In genomic region chr11:64334764-64335741, GRCh38 we compare ENCODE assay signal across 1 cellular context.
TF ChIP-seq lines count a peak whose summit lies in the region.

No MANE protein-coding gene starts in this region.

TF ChIP-seq in A549, 52 proteins besides CTCF, POLR2A, EP300 and RAD21:
- TF ChIP-seq HMGXB4 (CRISPR knock-in tag; IDR thresholded peaks at IDR 0.05; ENCODE audit: borderline replicate concordance): no peak
- peak; percentile 21 for TF ChIP-seq CHD2 (IDR thresholded peaks at IDR 0.05; ENCODE audit: low read length, partially characterized antibody)
- no peak for TF ChIP-seq ZFP36 (IDR thresholded peaks at IDR 0.05; ENCODE audit: borderline replicate concordance, partially characterized antibody)
- 0 out of 2 replicates have a peak, but pooled peaks have one; percentile 53 for TF ChIP-seq MAX (IDR thresholded peaks at IDR 0.05)
- TF ChIP-seq, protein P1, sequence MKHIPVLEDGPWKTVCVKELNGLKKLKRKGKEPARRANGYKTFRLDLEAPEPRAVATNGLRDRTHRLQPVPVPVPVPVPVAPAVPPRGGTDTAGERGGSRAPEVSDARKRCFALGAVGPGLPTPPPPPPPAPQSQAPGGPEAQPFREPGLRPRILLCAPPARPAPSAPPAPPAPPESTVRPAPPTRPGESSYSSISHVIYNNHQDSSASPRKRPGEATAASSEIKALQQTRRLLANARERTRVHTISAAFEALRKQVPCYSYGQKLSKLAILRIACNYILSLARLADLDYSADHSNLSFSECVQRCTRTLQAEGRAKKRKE (CRISPR knock-in tag; IDR thresholded peaks at IDR 0.05; ENCODE audit: low read depth): no peak
- TF ChIP-seq HOXB5 (CRISPR knock-in tag; IDR thresholded peaks at IDR 0.05): 0 out of 2 replicates have a peak, but pooled peaks have one; percentile 54
- no peak for TF ChIP-seq RARB (CRISPR knock-in tag; IDR thresholded peaks at IDR 0.05)
- TF ChIP-seq MAFK (IDR thresholded peaks at IDR 0.05; ENCODE audit: partially characterized antibody): peak; percentile 44
- no peak for TF ChIP-seq EHMT2 (IDR thresholded peaks at IDR 0.05; ENCODE audit: low read depth)
- TF ChIP-seq EHF (CRISPR knock-in tag; IDR thresholded peaks at IDR 0.05): no peak
- TF ChIP-seq HEYL (CRISPR knock-in tag; IDR thresholded peaks at IDR 0.05): no peak
- no peak for TF ChIP-seq NFE2L2 (conservative IDR thresholded peaks at IDR 0.05; ENCODE audit: low read length)
- peak; percentile 86 for TF ChIP-seq FOSL2 (IDR thresholded peaks at IDR 0.05)
- TF ChIP-seq FOSL2 (CRISPR knock-in tag; IDR thresholded peaks at IDR 0.05): peak; percentile 97
- TF ChIP-seq, protein P2, sequence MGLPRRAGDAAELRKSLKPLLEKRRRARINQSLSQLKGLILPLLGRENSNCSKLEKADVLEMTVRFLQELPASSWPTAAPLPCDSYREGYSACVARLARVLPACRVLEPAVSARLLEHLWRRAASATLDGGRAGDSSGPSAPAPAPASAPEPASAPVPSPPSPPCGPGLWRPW (IDR thresholded peaks at IDR 0.05): 0 out of 2 replicates have a peak, but pooled peaks have one; percentile 56
- no peak for TF ChIP-seq TP53 (CRISPR knock-in tag; IDR thresholded peaks at IDR 0.05)
- peak; percentile 88 for TF ChIP-seq JUNB (IDR thresholded peaks at IDR 0.05)
- no peak for TF ChIP-seq SMC3 (IDR thresholded peaks at IDR 0.05)
- peak; percentile 92 to 98 for TF ChIP-seq CEBPB (IDR thresholded peaks at IDR 0.05)
- no peak for TF ChIP-seq POLR2AphosphoS2 (conservative IDR thresholded peaks at IDR 0.05; ENCODE audit: low read length)
- TF ChIP-seq KDM1A (IDR thresholded peaks at IDR 0.05; ENCODE audit: low read depth): peak; percentile 80; the same call in 1 of the 2 replicates
- TF ChIP-seq USF2 (IDR thresholded peaks at IDR 0.05): peak; percentile 44; the same call in 1 of the 2 replicates
- no peak for TF ChIP-seq CBX2 (IDR thresholded peaks at IDR 0.05; ENCODE audit: borderline replicate concordance, low read depth)
- TF ChIP-seq RFX5 (IDR thresholded peaks at IDR 0.05): no peak; the same call in 1 of the 2 replicates
- no peak for TF ChIP-seq NR3C1 (IDR thresholded peaks at IDR 0.05)
- no peak for TF ChIP-seq ZNF302 (CRISPR knock-in tag; IDR thresholded peaks at IDR 0.05)
- TF ChIP-seq ELK1 (IDR thresholded peaks at IDR 0.05; ENCODE audit: low read depth, low read length): no peak
- TF ChIP-seq, protein P3, sequence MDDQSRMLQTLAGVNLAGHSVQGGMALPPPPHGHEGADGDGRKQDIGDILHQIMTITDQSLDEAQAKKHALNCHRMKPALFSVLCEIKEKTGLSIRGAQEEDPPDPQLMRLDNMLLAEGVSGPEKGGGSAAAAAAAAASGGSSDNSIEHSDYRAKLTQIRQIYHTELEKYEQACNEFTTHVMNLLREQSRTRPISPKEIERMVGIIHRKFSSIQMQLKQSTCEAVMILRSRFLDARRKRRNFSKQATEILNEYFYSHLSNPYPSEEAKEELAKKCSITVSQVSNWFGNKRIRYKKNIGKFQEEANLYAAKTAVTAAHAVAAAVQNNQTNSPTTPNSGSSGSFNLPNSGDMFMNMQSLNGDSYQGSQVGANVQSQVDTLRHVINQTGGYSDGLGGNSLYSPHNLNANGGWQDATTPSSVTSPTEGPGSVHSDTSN (IDR thresholded peaks at IDR 0.05): peak; percentile 88
- TF ChIP-seq KDM5A (IDR thresholded peaks at IDR 0.05): no peak
- no peak for TF ChIP-seq PHF8 (IDR thresholded peaks at IDR 0.05; ENCODE audit: borderline replicate concordance, low read depth)
- TF ChIP-seq GATA3 (IDR thresholded peaks at IDR 0.05; ENCODE audit: borderline replicate concordance): peak; percentile 75; the same call in 1 of the 2 replicates
- TF ChIP-seq MYC (IDR thresholded peaks at IDR 0.05; ENCODE audit: borderline replicate concordance, low read length): peak; percentile 56; the same call in 1 of the 2 replicates
- TF ChIP-seq BHLHE40 (IDR thresholded peaks at IDR 0.05; ENCODE audit: low read depth, low read length): 0 out of 2 replicates have a peak, but pooled peaks have one; percentile 31
- peak; percentile 44 to 65; a peak in 2 of 5 replicates for TF ChIP-seq JUN (IDR thresholded peaks at IDR 0.05)
- no peak for TF ChIP-seq FOSB (CRISPR knock-in tag; IDR thresholded peaks at IDR 0.05)
- TF ChIP-seq CHD4 (IDR thresholded peaks at IDR 0.05; ENCODE audit: borderline replicate concordance): no peak
- TF ChIP-seq MAZ (IDR thresholded peaks at IDR 0.05; ENCODE audit: borderline replicate concordance, low read depth, low read length): 0 out of 2 replicates have a peak, but pooled peaks have one; percentile 53
- no peak for TF ChIP-seq RNF2 (IDR thresholded peaks at IDR 0.05; ENCODE audit: borderline replicate concordance, low read depth)
- no peak for TF ChIP-seq CBX8 (IDR thresholded peaks at IDR 0.05)
- TF ChIP-seq HDAC2 (IDR thresholded peaks at IDR 0.05): no peak
- TF ChIP-seq, protein P4, sequence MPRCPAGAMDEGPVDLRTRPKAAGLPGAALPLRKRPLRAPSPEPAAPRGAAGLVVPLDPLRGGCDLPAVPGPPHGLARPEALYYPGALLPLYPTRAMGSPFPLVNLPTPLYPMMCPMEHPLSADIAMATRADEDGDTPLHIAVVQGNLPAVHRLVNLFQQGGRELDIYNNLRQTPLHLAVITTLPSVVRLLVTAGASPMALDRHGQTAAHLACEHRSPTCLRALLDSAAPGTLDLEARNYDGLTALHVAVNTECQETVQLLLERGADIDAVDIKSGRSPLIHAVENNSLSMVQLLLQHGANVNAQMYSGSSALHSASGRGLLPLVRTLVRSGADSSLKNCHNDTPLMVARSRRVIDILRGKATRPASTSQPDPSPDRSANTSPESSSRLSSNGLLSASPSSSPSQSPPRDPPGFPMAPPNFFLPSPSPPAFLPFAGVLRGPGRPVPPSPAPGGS (IDR thresholded peaks at IDR 0.05): 0 out of 3 replicates have a peak, but pooled peaks have one; percentile 24
